ENCODE assay signal across 13 cellular contexts in genomic region chr5:72503888-72504491, GRCh38. TPM values are rescaled to one million over a fixed set of nuclear protein-coding genes. Genes with fewer than 3 reads are reported as not detected.
DNase-seq lines count a peak whose midpoint lies in the region; ATAC-seq and TF ChIP-seq lines count a peak whose summit lies in the region.
"Had no signal": no experiment of that assay in that cellular context is flagged by ENCODE, and none has a peak within 500 bp of the region (broad histone marks: within the 10 kb centered on the region; RNA-seq: fewer than 3 reads in every experiment).

No MANE protein-coding gene starts in this region.

- no peaks in the 10 kb centered on the region for H3K27me3 ChIP-seq in parathyroid adenoma (ENCODE audit: control insufficient read depth, insufficient read depth, low read length)
- H3K27me3 ChIP-seq: tibial nerve had no signal

- no peak overlapping the region for H3K27ac ChIP-seq in parathyroid adenoma

- H3K4me2 ChIP-seq in parathyroid adenoma (ENCODE audit: low read length): peak overlapping the region; percentile 12

- no peak for TF ChIP-seq CTCF in fibroblast of pulmonary artery (IDR thresholded peaks at IDR 0.05; ENCODE audit: low read length, missing control alignments)
- no peak for TF ChIP-seq CTCF in parathyroid adenoma (IDR thresholded peaks at IDR 0.05)

- no peak overlapping the region for H2AFZ ChIP-seq in parathyroid adenoma

- H3K4me1 ChIP-seq in parathyroid adenoma: peaks cover 4% of the 10 kb centered on the region
- H3K4me1 ChIP-seq: Caco-2 had no signal

- H3K79me2 ChIP-seq in parathyroid adenoma: no peaks in the 10 kb centered on the region

- no peaks in the 10 kb centered on the region for H3K9me3 ChIP-seq in parathyroid adenoma (ENCODE audit: control insufficient read depth, low read length)
- H3K9me3 ChIP-seq: Caco-2, tibial nerve had no signal

- no peaks in the 10 kb centered on the region for H3K36me3 ChIP-seq in parathyroid adenoma (ENCODE audit: control insufficient read depth, insufficient read depth, low read length)
- H3K36me3 ChIP-seq: tibial nerve had no signal

- DNase-seq in Daoy (ENCODE audit: low read depth) (peak; percentile 82), OCI-M1 (lab: John Stamatoyannopoulos, UW) (peak; percentile 79), fibroblast of pulmonary artery (ENCODE audit: low read depth) (peak; percentile 50)
- no peak for DNase-seq in activated CD8-positive, alpha-beta memory T cell treated with anti-CD3 and anti-CD28 coated beads for 24 hours
- DNase-seq: Caco-2, NCI-H345, T-helper 17 cell had no signal

- H3K9ac ChIP-seq in parathyroid adenoma: no peak overlapping the region

- H3K4me3 ChIP-seq in fibroblast of pulmonary artery (replicated peaks; ENCODE audit: low read depth, low read length) (no peak overlapping the region), parathyroid adenoma (ENCODE audit: low read depth, low read length) (no peak overlapping the region)

- ATAC-seq in HG03565 (IDR thresholded peaks at IDR 0.05; ENCODE audit: unreplicated experiment): no peak
- ATAC-seq in GM19328 (IDR thresholded peaks at IDR 0.05; ENCODE audit: unreplicated experiment): no peak
- ATAC-seq in HG03432 (IDR thresholded peaks at IDR 0.05; ENCODE audit: unreplicated experiment): no peak
- ATAC-seq: activated T-helper 17 cell treated with anti-CD3 and anti-CD28 coated beads, Interleukin-2, amount 50 U/mL, for 72 hours; T-helper 17 cell had no signal

RNA-seq across cellular contexts. Expression of gene ZNF366, which starts 3.2 kb away (rescaled TPM):
- not detected in 2 replicates for total RNA-seq in Daoy (2014; rRNA removed; shearing (Covaris generic))
- total RNA-seq: activated T-helper 17 cell treated with anti-CD3 and anti-CD28 coated beads, Interleukin-2, amount 50 U/mL, for 72 hours; Caco-2 had no signal
